ENCODE assay signal across 18 cellular contexts in genomic region chr5:151008124-151008491, GRCh38. TPM values are rescaled to one million over a fixed set of nuclear protein-coding genes. Genes with fewer than 3 reads are reported as not detected.
"Had no signal": no experiment of that assay in that cellular context is flagged by ENCODE, and none has a peak within 500 bp of the region (broad histone marks: within the 10 kb centered on the region; RNA-seq: fewer than 3 reads in every experiment).

No MANE protein-coding gene starts in this region.

- ATAC-seq: activated T-cell treated with anti-CD3 and anti-CD28 coated beads, Interleukin-2, amount 50 U/mL, for 72 hours; effector memory CD8-positive, alpha-beta T cell; natural killer cell treated with Interleukin-12 subunit alpha and Interleukin-12 subunit beta and Interleukin-15 and Interleukin-18, amount 100 ng/mL, for 72 hours had no signal

- H3K36me3 ChIP-seq: adrenal gland, WERI-Rb-1 had no signal

- H3K27ac ChIP-seq: WERI-Rb-1 had no signal

- H3K27me3 ChIP-seq: adrenal gland had no signal

- H3K9me3 ChIP-seq: adrenal gland had no signal

- DNase-seq: activated CD4-positive, alpha-beta T cell treated with anti-CD3 and anti-CD28 coated beads for 1 hour; activated CD8-positive, alpha-beta memory T cell treated with anti-CD3 and anti-CD28 coated beads for 24 hours; activated CD8-positive, alpha-beta memory T cell treated with anti-CD3 and anti-CD28 coated beads, Interleukin-2, amount 50 U/mL, for 48 hours; activated effector memory CD4-positive, alpha-beta T cell treated with anti-CD3 and anti-CD28 coated beads, Interleukin-2, amount 50 U/mL, for 16 hours; activated T-cell treated with anti-CD3 and anti-CD28 coated beads, Interleukin-2, amount 50 U/mL, for 72 hours; dermis blood vessel endothelial cell; effector memory CD8-positive, alpha-beta T cell; foreskin melanocyte; immature natural killer cell; posterior cingulate gyrus; stimulated activated CD4-positive, alpha-beta T cell treated with anti-CD3 and anti-CD28 coated beads, Interleukin-12 subunit alpha, Interleukin-12 subunit beta, amount 100 ng/mL, for 4 hours; stimulated activated CD4-positive, alpha-beta T cell treated with anti-CD3 and anti-CD28 coated beads, Interleukin-1b, Interleukin-23, amount 100 ng/mL, for 48 hours; stimulated activated naive CD4-positive, alpha-beta T cell treated with Interleukin-2 at 50 U/mL for 16 hours; SW 1271; T-helper 2 cell; WERI-Rb-1 had no signal

- H3K4me3 ChIP-seq: adrenal gland had no signal

RNA-seq across cellular contexts. Expression of gene GPX3, which starts 12.3 kb away (rescaled TPM):
- total RNA-seq: activated T-cell treated with anti-CD3 and anti-CD28 coated beads, Interleukin-2, amount 50 U/mL, for 72 hours; natural killer cell treated with Interleukin-12 subunit alpha and Interleukin-12 subunit beta and Interleukin-15 and Interleukin-18, amount 100 ng/mL, for 72 hours had no signal
